8 cellular contexts compared by ENCODE assay signal in the genomic region with DNA sequence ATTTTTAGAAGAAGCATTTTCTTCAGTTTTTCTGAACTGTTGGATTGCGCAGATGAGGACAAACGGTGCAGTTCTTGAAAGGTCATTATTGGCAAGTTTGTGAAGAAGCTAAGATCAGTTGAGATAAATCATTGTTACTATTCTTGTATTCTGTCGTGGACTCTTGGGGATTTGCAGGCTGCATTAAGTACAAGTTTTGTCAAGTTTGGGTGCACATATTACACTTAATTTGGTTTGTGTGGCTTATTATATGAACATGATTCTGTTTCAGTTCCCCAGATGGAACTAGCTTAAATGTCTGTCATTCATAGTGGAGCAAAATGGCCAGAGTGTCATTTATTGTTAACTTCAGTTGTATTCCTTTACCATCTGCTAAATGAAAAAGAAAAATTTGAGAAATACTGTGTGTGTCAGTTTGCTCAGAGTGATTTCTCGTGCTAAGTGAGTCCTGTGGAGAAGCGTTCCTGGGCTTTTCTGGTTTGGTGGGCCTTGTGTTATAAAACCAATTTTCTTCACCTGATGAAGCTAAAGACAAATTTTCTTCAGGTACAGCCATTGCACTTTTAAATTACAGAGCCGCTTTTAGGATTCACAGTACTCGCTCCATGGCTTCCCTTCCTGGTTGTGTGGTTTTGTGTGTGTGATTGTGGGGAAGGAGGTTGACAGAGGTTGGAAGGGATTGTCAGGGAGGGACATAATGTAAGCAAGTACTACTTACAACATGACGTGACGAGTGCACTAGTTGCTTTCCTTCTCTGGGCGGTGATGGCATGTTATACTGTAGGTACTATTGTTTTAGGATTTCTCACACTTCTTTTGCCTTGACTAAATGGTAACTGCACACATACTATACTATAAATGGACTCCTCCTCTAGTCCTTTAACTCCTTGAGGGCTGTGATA. TPM values are rescaled to one million over a fixed set of nuclear protein-coding genes. Genes with fewer than 3 reads are reported as not detected.
A peak's percentile ranks its signal among the peaks of the same experiment; 100 is the strongest.
DNase-seq lines count a peak whose midpoint lies in the region; ATAC-seq and TF ChIP-seq lines count a peak whose summit lies in the region.

No MANE protein-coding gene starts in this region.

- no peaks in the 10 kb centered on the region for H3K9me3 ChIP-seq in PC-9 (ENCODE audit: insufficient read depth, low read depth)
- no peaks in the 10 kb centered on the region for H3K9me3 ChIP-seq in psoas muscle

- H3K27me3 ChIP-seq in GM06990 (replicated peaks; ENCODE audit: control insufficient read depth, insufficient read depth, low read length) (no peaks in the 10 kb centered on the region), PC-9 (ENCODE audit: insufficient read depth, low read depth) (no peaks in the 10 kb centered on the region), psoas muscle (ENCODE audit: insufficient read depth in 3 of 3, low read length in 2 of 3) (no peaks in the 10 kb centered on the region)

- H3K9me2 ChIP-seq in PC-9 (ENCODE audit: insufficient read depth): no peaks in the 10 kb centered on the region

- H2AFZ ChIP-seq in PC-9: no peak overlapping the region

- CTCF ChIA-PET in PC-9 (lab: Charles Lee): no interaction called here

- no TSS peak for BruUV-seq in PC-9 (replicated peaks; lab: Mats Ljungman, UMichigan)

- no peak for DNase-seq in GM06990 (ENCODE audit: extremely low read depth, insufficient read length)
- DNase-seq in PC-9: no peak
- DNase-seq in epithelial cell of proximal tubule (ENCODE audit: low read depth): no peak
- no peak for DNase-seq in psoas muscle
- no peak for DNase-seq in mucosa of gallbladder (ENCODE audit: low spot score)
- no peak for DNase-seq in NCI-H2171 treated with DMSO at 0.1 percent for 48 hours (lab: John Stamatoyannopoulos, UW)

- H3K4me1 ChIP-seq in PC-9 (replicated peaks; ENCODE audit: insufficient read depth) (peaks cover 32% of the 10 kb centered on the region), psoas muscle (peaks cover 13% of the 10 kb centered on the region)

- peaks cover 11% of the 10 kb centered on the region for H3F3A ChIP-seq in PC-9 (ENCODE audit: insufficient read depth, low read depth)

- intact Hi-C loops in PC-9 (cut with micrococcal nuclease; ENCODE audit: unreplicated experiment) (loop anchor here (2.0 kb wide), 1 partner anchor 23 kb away; no protein-coding TSS in a partner anchor), psoas muscle (cut with DNase I) (no loop called here)

- H4K20me1 ChIP-seq in PC-9 (ENCODE audit: insufficient read depth): peaks cover 27% of the 10 kb centered on the region

- H3K4me2 ChIP-seq in PC-9: peak overlapping the region; percentile 75

- POLR2A ChIA-PET in PC-9 (lab: Charles Lee; ENCODE audit: unreplicated experiment): interaction anchor here (1.2 kb wide), 1 partner anchor 31 kb away, joined by 8 read pairs; no protein-coding TSS in a partner anchor

- WGBS in psoas muscle, 3 donors: 72 to 75% (median 74%) methylated on average over 10 of the region's 10 CpGs

- TF ChIP-seq CTCF in GM06990 (IDR thresholded peaks at IDR 0.05; ENCODE audit: insufficient read depth, low read length, poor library complexity, severe bottlenecking): no peak
- no peak for TF ChIP-seq CTCF in PC-9 (conservative IDR thresholded peaks at IDR 0.05)
- no peak for TF ChIP-seq CTCF in epithelial cell of proximal tubule (conservative IDR thresholded peaks at IDR 0.05; ENCODE audit: low read depth, low read length)
- TF ChIP-seq CTCF in psoas muscle (IDR thresholded peaks at IDR 0.05): no peak

- ATAC-seq in psoas muscle (no peak), HG03175 (IDR thresholded peaks at IDR 0.05; ENCODE audit: unreplicated experiment) (no peak), GM21825 (IDR thresholded peaks at IDR 0.05; ENCODE audit: unreplicated experiment) (no peak)

- no peaks in the 10 kb centered on the region; the same call in 1 of the 2 replicates for H3K36me3 ChIP-seq in GM06990 (ENCODE audit: control insufficient read depth, insufficient read depth, low read length)
- 0 out of 2 replicates have a peak, but pooled peaks cover 15% of the 10 kb centered on the region for H3K36me3 ChIP-seq in PC-9 (ENCODE audit: low read depth)
- H3K36me3 ChIP-seq in psoas muscle (ENCODE audit: insufficient read depth in 1 of 2, low read depth in 1 of 2): no peaks in the 10 kb centered on the region

- H3K4me3 ChIP-seq in GM06990 (replicated peaks; ENCODE audit: low read depth, low read length) (peak overlapping the region; percentile 80), PC-9 (peak overlapping the region; percentile 66), epithelial cell of proximal tubule (ENCODE audit: low read depth, low read length) (peak overlapping the region; percentile 73), psoas muscle (peak overlapping the region; percentile 78)

- H3K79me2 ChIP-seq in PC-9 (ENCODE audit: low read depth): peaks cover 61% of the 10 kb centered on the region

- peak overlapping the region; percentile 82 for H3K27ac ChIP-seq in PC-9
- H3K27ac ChIP-seq in psoas muscle: peak overlapping the region; percentile 91

RNA-seq across cellular contexts. Expression of a gene that starts 1.7 kb away (rescaled TPM):
- 78.3 and 82.5 TPM in 2 replicates for total RNA-seq in PC-9 (2021)
- total RNA-seq in epithelial cell of proximal tubule: 23.4 and 40.9 TPM in 2 replicates
- 100 to 1,000 TPM in 3 of 4 donors, 10 to 100 TPM in 1; 93.7 to 126 (median 122) TPM for total RNA-seq in psoas muscle
- polyA plus RNA-seq in psoas muscle: 10 to 100 TPM; 18.2 to 86.0 (median 46.5) TPM
- total RNA-seq in mucosa of gallbladder: 184 TPM
